In the genomic region with DNA sequence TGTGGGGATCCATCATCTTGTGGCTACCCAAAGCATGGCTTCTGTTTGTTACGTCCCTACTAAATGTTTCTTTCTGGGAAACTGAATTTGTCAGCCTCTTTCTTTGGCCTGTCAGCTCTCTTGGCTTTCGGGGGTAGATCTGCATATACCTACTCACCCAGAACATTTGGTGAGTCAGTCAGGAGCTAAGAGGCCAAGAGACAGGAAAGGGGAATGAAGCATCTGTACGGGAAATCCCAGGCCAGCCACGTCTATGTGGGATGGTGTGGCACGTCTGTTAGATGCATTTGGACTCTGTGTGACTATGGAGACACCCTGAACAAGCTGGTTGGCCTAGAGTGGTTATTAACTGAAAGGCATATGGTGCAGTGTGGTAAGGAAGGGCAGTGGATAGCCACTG, we compare ENCODE assay signal across 16 cellular contexts. TPM values are rescaled to one million over a fixed set of nuclear protein-coding genes. Genes with fewer than 3 reads are reported as not detected.
DNase-seq lines count a peak whose midpoint lies in the region; ATAC-seq and TF ChIP-seq lines count a peak whose summit lies in the region.
"Had no signal": no experiment of that assay in that cellular context is flagged by ENCODE, and none has a peak within 500 bp of the region (broad histone marks: within the 10 kb centered on the region; RNA-seq: fewer than 3 reads in every experiment).

No MANE protein-coding gene starts in this region.

- H3K4me1 ChIP-seq in HAP-1 (no peaks in the 10 kb centered on the region), suprapubic skin (no peaks in the 10 kb centered on the region)
- H3K4me1 ChIP-seq: adrenal gland, BE2C had no signal

- no peak for TF ChIP-seq CTCF in GM10248 (IDR thresholded peaks at IDR 0.05; ENCODE audit: control extremely low read depth, extremely low read depth, low read depth, missing control alignments)
- no peak for TF ChIP-seq CTCF in epithelial cell of proximal tubule (conservative IDR thresholded peaks at IDR 0.05; ENCODE audit: low read depth, low read length)
- no peak for TF ChIP-seq CTCF in suprapubic skin (IDR thresholded peaks at IDR 0.05)

- CTCF ChIA-PET in GM10248 (lab: Yijun Ruan, JAX) = interaction anchor here (0.9 to 1.6 kb wide), 2 partner anchors 10 to 16 kb away, joined by 3 to 5 read pairs; no protein-coding TSS in a partner anchor

- H3K4me3 ChIP-seq in epithelial cell of proximal tubule (ENCODE audit: low read depth, low read length) (no peak overlapping the region), HAP-1 (no peak overlapping the region), suprapubic skin (no peak overlapping the region)
- H3K4me3 ChIP-seq: adrenal gland had no signal

- POLR2A ChIA-PET in GM10248 (lab: Yijun Ruan, JAX) = no interaction called here

- no peak for TF ChIP-seq EP300 in suprapubic skin (IDR thresholded peaks at IDR 0.05)

- DNase-seq in GM10248 (ENCODE audit: extremely low spot score) (peak; percentile 11), epithelial cell of proximal tubule (ENCODE audit: low read depth) (peak; percentile 67), HAP-1 (ENCODE audit: low spot score in 2 of 2) (no peak), suprapubic skin (ENCODE audit: low spot score in 2 of 2) (no peak), NCI-H1694 (lab: John Stamatoyannopoulos, UW) (no peak)
- DNase-seq: activated T-cell treated with anti-CD3 and anti-CD28 coated beads, Interleukin-2, amount 50 U/mL, for 24 hours; adrenal gland; BE2C; glutamatergic neuron; kidney; NCI-H1105; OCI-M1; trophoblast cell had no signal

- WGBS in suprapubic skin = 73% methylated on average over 5 of the region's 5 CpGs

- H3K27ac ChIP-seq in suprapubic skin = no peak overlapping the region
- H3K27ac ChIP-seq: adrenal gland had no signal

- ATAC-seq in GM21360 (IDR thresholded peaks at IDR 0.05; ENCODE audit: unreplicated experiment) (peak; percentile 52), HG03439 (IDR thresholded peaks at IDR 0.05; ENCODE audit: unreplicated experiment) (peak; percentile 60), GM19467 (IDR thresholded peaks at IDR 0.05; ENCODE audit: unreplicated experiment) (no peak)

- in situ Hi-C loops in HAP-1 (cut with MboI; ENCODE audit: low sequenced_read_pairs) = no loop called here

- H3K27me3 ChIP-seq in HAP-1 (ENCODE audit: low read depth) (peaks cover 4% of the 10 kb centered on the region; the same call in 1 of the 2 replicates), suprapubic skin (no peaks in the 10 kb centered on the region)
- H3K27me3 ChIP-seq: adrenal gland, BE2C had no signal

- TF ChIP-seq POLR2A in suprapubic skin (IDR thresholded peaks at IDR 0.05) = no peak

- H3K36me3 ChIP-seq in HAP-1 (replicated peaks) (no peaks in the 10 kb centered on the region), suprapubic skin (no peaks in the 10 kb centered on the region)
- H3K36me3 ChIP-seq: adrenal gland, BE2C had no signal

- no peaks in the 10 kb centered on the region for H3K9me3 ChIP-seq in HAP-1
- H3K9me3 ChIP-seq in suprapubic skin = no peaks in the 10 kb centered on the region
- H3K9me3 ChIP-seq: adrenal gland, BE2C had no signal

RNA-seq across cellular contexts. Expression of gene CDO1, which starts 58.1 kb away (rescaled TPM):
- total RNA-seq in epithelial cell of proximal tubule = 1.7 and 2.1 TPM in 2 replicates
- total RNA-seq in suprapubic skin = 1 to 10 TPM; 2.6 to 6.0 (median 4.4) TPM

Comparison
In these comparisons a context has a peak if more than half of its experiments do, and no peak if none do; other contexts are left out.
1. DNase-seq: peak in GM10248 (single experiment) and epithelial cell of proximal tubule (single experiment); none in HAP-1 (0 of 2), suprapubic skin (0 of 2) and NCI-H1694 (single experiment).